ENCODE assay signal across 12 cellular contexts in the genomic region with DNA sequence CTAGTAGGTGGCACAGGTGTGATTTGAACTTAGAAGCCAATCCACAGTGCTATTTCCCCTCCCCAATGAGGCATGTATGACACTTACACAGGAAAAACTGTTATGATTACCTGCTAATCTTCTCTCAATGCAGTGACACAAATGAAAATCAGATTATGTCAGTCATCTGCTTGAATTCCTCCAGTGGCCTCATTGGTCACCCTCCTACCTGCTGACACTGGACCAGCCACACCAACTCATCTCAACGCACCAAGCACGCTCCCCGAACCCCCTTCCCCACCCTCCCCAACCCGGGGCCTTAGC.
"Had no signal": no experiment of that assay in that cellular context is flagged by ENCODE, and none has a peak within 500 bp of the region (broad histone marks: within the 10 kb centered on the region; RNA-seq: fewer than 3 reads in every experiment).

No MANE protein-coding gene starts in this region.

- H3K4me1 ChIP-seq: neural progenitor cell, testis had no signal

- H3K9me3 ChIP-seq: ovary, right lobe of liver, testis had no signal

- DNase-seq: activated CD4-positive, alpha-beta T cell treated with anti-CD3 and anti-CD28 coated beads for 1 hour; activated gamma-delta T cell; cerebellar nuclear complex; effector CD4-positive, alpha-beta T cell; stimulated activated CD4-positive, alpha-beta T cell treated with anti-CD3 and anti-CD28 coated beads, Interleukin-4, amount 100 ng/mL, for 1 hour had no signal

- H3K4me2 ChIP-seq: neural progenitor cell, smooth muscle cell had no signal

- H3K36me3 ChIP-seq: neural progenitor cell, ovary, right lobe of liver had no signal

- H3K4me1 Mint-ChIP-seq: activated naive CD4-positive, alpha-beta T cell treated with anti-CD3 and anti-CD28 coated beads, Interleukin-2, amount 50 U/mL, for 24 hours had no signal

- H3K4me3 ChIP-seq: neural progenitor cell, ovary, right lobe of liver, smooth muscle cell, testis had no signal

- H3K4me3 Mint-ChIP-seq: activated naive CD4-positive, alpha-beta T cell treated with anti-CD3 and anti-CD28 coated beads, Interleukin-2, amount 50 U/mL, for 24 hours; neural progenitor cell had no signal

- H3K9ac ChIP-seq: neural progenitor cell had no signal

- H3K36me3 Mint-ChIP-seq: activated naive CD4-positive, alpha-beta T cell treated with anti-CD3 and anti-CD28 coated beads, Interleukin-2, amount 50 U/mL, for 24 hours; naive B cell; neural progenitor cell had no signal

- H2AFZ ChIP-seq: neural progenitor cell had no signal

- H3K27me3 ChIP-seq: neural progenitor cell, ovary, right lobe of liver, testis had no signal

- H3K9me3 Mint-ChIP-seq: activated naive CD4-positive, alpha-beta T cell treated with anti-CD3 and anti-CD28 coated beads, Interleukin-2, amount 50 U/mL, for 24 hours; naive B cell; neural progenitor cell had no signal

- H3K27ac Mint-ChIP-seq: activated naive CD4-positive, alpha-beta T cell treated with anti-CD3 and anti-CD28 coated beads, Interleukin-2, amount 50 U/mL, for 24 hours; neural progenitor cell had no signal

- H3K27ac ChIP-seq: neural progenitor cell, ovary, right lobe of liver, testis had no signal
